Comparison of ENCODE assay signal across 8 cellular contexts in the genomic region with DNA sequence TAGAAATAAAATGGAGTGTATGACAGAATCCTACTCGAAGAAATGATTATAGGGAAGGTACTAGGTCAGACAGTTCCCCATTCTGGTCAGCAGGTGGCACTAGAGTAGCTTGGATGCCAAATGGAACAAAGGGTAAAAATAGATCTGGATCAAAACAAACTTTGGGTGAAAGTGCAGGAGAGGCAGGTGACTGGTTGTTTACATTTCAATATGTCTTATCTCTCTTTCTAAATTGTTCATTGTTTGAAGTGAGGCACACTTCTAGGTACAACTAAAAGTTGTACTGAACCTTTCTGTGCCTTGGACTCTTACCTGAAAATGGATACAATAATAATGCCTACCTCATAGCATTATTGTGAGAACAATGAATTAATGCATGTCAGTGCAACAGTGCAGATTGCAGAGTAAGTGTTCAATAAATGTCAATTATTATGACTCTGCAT.
DNase-seq lines count a peak whose midpoint lies in the region; ATAC-seq and TF ChIP-seq lines count a peak whose summit lies in the region.

No MANE protein-coding gene starts in this region.

- H3K9me3 ChIP-seq in AG04450 (ENCODE audit: control insufficient read depth, insufficient read depth, low read length) = no peaks in the 10 kb centered on the region

- H3K27ac ChIP-seq in AG04450 (ENCODE audit: low read depth, low read length) = no peak overlapping the region

- H3K4me3 Mint-ChIP-seq in WTC11 = no peak overlapping the region

- H3K36me3 Mint-ChIP-seq in WTC11 = no peaks in the 10 kb centered on the region

- ATAC-seq in GM18861 (IDR thresholded peaks at IDR 0.05; ENCODE audit: unreplicated experiment) (peak; percentile 61), HG03103 (IDR thresholded peaks at IDR 0.05; ENCODE audit: low read depth, unreplicated experiment) (peak; percentile 69), WTC11 (peak; percentile 81)

- peaks cover 8% of the 10 kb centered on the region; the same call in 1 of the 2 replicates for H3K4me1 Mint-ChIP-seq in WTC11

- CTCF ChIA-PET in AG04450 (lab: Charles Lee) = interaction anchor here (0.6 to 3.5 kb wide), 25 partner anchors 10 to 395 kb away, joined by 3 to 127 read pairs (median 3); no protein-coding TSS in a partner anchor
- CTCF ChIA-PET in WTC11 (lab: Charles Lee) = interaction anchor here (0.7 to 2.4 kb wide), 15 partner anchors 9 to 390 kb away, joined by 3 to 22 read pairs (median 3); no protein-coding TSS in a partner anchor

- no peak overlapping the region; the same call in 1 of the 2 replicates for H3K27ac Mint-ChIP-seq in WTC11

- TF ChIP-seq CTCF in AG04450 (IDR thresholded peaks at IDR 0.05; ENCODE audit: low read depth, low read length) = peak; percentile 91
- peak; percentile 71 for TF ChIP-seq CTCF in WTC11 (IDR thresholded peaks at IDR 0.05)
- TF ChIP-seq CTCF in cardiac fibroblast (IDR thresholded peaks at IDR 0.05; ENCODE audit: low read depth, low read length) = peak; percentile 88
- TF ChIP-seq CTCF in kidney epithelial cell (IDR thresholded peaks at IDR 0.05; ENCODE audit: insufficient read depth, low read length, poor library complexity, severe bottlenecking) = peak; percentile 92

- POLR2A ChIA-PET in AG04450 (lab: Yijun Ruan, JAX) (no interaction called here), WTC11 (lab: Charles Lee) (no interaction called here)

- H3K9me3 Mint-ChIP-seq in WTC11 = no peaks in the 10 kb centered on the region

- DNase-seq in AG04450 (ENCODE audit: low read depth, low spot score) (peak; percentile 36), NCI-H2196 treated with DMSO at 0.1 percent for 48 hours (lab: John Stamatoyannopoulos, UW; ENCODE audit: unreplicated experiment) (peak; percentile 57), WTC11 (ENCODE audit: low spot score) (peak; percentile 61), cardiac fibroblast (ENCODE audit: low read depth in 2 of 2) (peak; percentile 78 to 85), kidney epithelial cell (ENCODE audit: low read depth) (peak; percentile 23)
- peak; percentile 63 for DNase-seq in stimulated activated CD4-positive, alpha-beta T cell treated with anti-CD3 and anti-CD28 coated beads, Interleukin-4, amount 100 ng/mL, for 1 hour

- H3K36me3 ChIP-seq in kidney epithelial cell (ENCODE audit: control insufficient read depth, insufficient read depth, low read length) = no peaks in the 10 kb centered on the region

- H3K4me3 ChIP-seq in AG04450 (ENCODE audit: low read depth, low read length) = no peak overlapping the region
- no peak overlapping the region for H3K4me3 ChIP-seq in cardiac fibroblast (replicated peaks in 1 of 2; ENCODE audit: low read depth in 2 of 2, low read length in 2 of 2)
- no peak overlapping the region for H3K4me3 ChIP-seq in kidney epithelial cell (ENCODE audit: low read depth, low read length)

- no peaks in the 10 kb centered on the region for H3K27me3 Mint-ChIP-seq in WTC11 (ENCODE audit: low read depth)

- H3K27me3 ChIP-seq in AG04450 (ENCODE audit: control insufficient read depth, insufficient read depth, low read length) (no peaks in the 10 kb centered on the region), kidney epithelial cell (ENCODE audit: control insufficient read depth, insufficient read depth, low read length) (no peaks in the 10 kb centered on the region)

TF ChIP-seq in WTC11, 78 proteins besides CTCF, POLR2A, EP300 and RAD21:
- TF ChIP-seq, protein P1, sequence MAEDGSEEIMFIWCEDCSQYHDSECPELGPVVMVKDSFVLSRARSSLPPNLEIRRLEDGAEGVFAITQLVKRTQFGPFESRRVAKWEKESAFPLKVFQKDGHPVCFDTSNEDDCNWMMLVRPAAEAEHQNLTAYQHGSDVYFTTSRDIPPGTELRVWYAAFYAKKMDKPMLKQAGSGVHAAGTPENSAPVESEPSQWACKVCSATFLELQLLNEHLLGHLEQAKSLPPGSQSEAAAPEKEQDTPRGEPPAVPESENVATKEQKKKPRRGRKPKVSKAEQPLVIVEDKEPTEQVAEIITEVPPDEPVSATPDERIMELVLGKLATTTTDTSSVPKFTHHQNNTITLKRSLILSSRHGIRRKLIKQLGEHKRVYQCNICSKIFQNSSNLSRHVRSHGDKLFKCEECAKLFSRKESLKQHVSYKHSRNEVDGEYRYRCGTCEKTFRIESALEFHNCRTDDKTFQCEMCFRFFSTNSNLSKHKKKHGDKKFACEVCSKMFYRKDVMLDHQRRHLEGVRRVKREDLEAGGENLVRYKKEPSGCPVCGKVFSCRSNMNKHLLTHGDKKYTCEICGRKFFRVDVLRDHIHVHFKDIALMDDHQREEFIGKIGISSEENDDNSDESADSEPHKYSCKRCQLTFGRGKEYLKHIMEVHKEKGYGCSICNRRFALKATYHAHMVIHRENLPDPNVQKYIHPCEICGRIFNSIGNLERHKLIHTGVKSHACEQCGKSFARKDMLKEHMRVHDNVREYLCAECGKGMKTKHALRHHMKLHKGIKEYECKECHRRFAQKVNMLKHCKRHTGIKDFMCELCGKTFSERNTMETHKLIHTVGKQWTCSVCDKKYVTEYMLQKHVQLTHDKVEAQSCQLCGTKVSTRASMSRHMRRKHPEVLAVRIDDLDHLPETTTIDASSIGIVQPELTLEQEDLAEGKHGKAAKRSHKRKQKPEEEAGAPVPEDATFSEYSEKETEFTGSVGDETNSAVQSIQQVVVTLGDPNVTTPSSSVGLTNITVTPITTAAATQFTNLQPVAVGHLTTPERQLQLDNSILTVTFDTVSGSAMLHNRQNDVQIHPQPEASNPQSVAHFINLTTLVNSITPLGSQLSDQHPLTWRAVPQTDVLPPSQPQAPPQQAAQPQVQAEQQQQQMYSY (CRISPR knock-in tag; IDR thresholded peaks at IDR 0.05) = no peak
- TF ChIP-seq ZNF671 (CRISPR knock-in tag; IDR thresholded peaks at IDR 0.05) = no peak
- TF ChIP-seq SMAD3 (CRISPR knock-in tag; IDR thresholded peaks at IDR 0.05; ENCODE audit: borderline replicate concordance) = no peak
- TF ChIP-seq, protein P2, sequence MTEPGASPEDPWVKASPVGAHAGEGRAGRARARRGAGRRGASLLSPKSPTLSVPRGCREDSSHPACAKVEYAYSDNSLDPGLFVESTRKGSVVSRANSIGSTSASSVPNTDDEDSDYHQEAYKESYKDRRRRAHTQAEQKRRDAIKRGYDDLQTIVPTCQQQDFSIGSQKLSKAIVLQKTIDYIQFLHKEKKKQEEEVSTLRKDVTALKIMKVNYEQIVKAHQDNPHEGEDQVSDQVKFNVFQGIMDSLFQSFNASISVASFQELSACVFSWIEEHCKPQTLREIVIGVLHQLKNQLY (CRISPR knock-in tag; IDR thresholded peaks at IDR 0.05) = no peak
- TF ChIP-seq, protein P3, sequence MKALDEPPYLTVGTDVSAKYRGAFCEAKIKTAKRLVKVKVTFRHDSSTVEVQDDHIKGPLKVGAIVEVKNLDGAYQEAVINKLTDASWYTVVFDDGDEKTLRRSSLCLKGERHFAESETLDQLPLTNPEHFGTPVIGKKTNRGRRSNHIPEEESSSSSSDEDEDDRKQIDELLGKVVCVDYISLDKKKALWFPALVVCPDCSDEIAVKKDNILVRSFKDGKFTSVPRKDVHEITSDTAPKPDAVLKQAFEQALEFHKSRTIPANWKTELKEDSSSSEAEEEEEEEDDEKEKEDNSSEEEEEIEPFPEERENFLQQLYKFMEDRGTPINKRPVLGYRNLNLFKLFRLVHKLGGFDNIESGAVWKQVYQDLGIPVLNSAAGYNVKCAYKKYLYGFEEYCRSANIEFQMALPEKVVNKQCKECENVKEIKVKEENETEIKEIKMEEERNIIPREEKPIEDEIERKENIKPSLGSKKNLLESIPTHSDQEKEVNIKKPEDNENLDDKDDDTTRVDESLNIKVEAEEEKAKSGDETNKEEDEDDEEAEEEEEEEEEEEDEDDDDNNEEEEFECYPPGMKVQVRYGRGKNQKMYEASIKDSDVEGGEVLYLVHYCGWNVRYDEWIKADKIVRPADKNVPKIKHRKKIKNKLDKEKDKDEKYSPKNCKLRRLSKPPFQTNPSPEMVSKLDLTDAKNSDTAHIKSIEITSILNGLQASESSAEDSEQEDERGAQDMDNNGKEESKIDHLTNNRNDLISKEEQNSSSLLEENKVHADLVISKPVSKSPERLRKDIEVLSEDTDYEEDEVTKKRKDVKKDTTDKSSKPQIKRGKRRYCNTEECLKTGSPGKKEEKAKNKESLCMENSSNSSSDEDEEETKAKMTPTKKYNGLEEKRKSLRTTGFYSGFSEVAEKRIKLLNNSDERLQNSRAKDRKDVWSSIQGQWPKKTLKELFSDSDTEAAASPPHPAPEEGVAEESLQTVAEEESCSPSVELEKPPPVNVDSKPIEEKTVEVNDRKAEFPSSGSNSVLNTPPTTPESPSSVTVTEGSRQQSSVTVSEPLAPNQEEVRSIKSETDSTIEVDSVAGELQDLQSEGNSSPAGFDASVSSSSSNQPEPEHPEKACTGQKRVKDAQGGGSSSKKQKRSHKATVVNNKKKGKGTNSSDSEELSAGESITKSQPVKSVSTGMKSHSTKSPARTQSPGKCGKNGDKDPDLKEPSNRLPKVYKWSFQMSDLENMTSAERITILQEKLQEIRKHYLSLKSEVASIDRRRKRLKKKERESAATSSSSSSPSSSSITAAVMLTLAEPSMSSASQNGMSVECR (CRISPR knock-in tag; IDR thresholded peaks at IDR 0.05; ENCODE audit: borderline replicate concordance) = no peak
- TF ChIP-seq, protein P4, sequence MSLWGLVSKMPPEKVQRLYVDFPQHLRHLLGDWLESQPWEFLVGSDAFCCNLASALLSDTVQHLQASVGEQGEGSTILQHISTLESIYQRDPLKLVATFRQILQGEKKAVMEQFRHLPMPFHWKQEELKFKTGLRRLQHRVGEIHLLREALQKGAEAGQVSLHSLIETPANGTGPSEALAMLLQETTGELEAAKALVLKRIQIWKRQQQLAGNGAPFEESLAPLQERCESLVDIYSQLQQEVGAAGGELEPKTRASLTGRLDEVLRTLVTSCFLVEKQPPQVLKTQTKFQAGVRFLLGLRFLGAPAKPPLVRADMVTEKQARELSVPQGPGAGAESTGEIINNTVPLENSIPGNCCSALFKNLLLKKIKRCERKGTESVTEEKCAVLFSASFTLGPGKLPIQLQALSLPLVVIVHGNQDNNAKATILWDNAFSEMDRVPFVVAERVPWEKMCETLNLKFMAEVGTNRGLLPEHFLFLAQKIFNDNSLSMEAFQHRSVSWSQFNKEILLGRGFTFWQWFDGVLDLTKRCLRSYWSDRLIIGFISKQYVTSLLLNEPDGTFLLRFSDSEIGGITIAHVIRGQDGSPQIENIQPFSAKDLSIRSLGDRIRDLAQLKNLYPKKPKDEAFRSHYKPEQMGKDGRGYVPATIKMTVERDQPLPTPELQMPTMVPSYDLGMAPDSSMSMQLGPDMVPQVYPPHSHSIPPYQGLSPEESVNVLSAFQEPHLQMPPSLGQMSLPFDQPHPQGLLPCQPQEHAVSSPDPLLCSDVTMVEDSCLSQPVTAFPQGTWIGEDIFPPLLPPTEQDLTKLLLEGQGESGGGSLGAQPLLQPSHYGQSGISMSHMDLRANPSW (CRISPR knock-in tag; conservative IDR thresholded peaks at IDR 0.05; ENCODE audit: low read depth) = no peak

Comparison
In these comparisons a context has a peak if more than half of its experiments do, and no peak if none do; other contexts are left out.
1. DNase-seq: peak in every context shown above with its lines; median percentile 82 in cardiac fibroblast; 63 in stimulated activated CD4-positive, alpha-beta T cell treated with anti-CD3 and anti-CD28 coated beads, Interleukin-4, amount 100 ng/mL, for 1 hour; 61 in WTC11; 57 in NCI-H2196 treated with DMSO at 0.1 percent for 48 hours; 36 in AG04450; 23 in kidney epithelial cell.